ENCODE assay signal across 2 cellular contexts in the genomic region with DNA sequence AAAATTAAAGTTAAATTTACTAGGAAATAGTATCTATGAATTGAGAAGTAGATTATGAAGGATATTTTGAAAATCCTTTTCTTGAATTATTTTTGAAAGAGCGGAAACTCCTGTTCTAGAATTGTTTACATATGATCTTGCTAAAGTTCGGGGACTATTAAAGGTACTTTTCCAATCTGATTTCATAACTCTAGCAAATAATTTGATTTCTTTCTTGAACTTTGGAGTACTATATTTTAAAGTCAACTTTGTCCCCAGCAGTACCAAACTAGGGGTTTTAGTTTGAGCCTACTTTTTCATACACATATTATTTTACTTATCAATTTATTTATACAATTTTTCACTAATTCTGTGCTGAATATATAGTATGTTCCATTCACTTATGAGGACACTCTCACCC.
TF ChIP-seq lines count a peak whose summit lies in the region.

No MANE protein-coding gene starts in this region.

TF ChIP-seq in GM23338, 12 proteins besides CTCF, POLR2A, EP300 and RAD21 (continued from another document and continues in another):
- TF ChIP-seq, protein P1, sequence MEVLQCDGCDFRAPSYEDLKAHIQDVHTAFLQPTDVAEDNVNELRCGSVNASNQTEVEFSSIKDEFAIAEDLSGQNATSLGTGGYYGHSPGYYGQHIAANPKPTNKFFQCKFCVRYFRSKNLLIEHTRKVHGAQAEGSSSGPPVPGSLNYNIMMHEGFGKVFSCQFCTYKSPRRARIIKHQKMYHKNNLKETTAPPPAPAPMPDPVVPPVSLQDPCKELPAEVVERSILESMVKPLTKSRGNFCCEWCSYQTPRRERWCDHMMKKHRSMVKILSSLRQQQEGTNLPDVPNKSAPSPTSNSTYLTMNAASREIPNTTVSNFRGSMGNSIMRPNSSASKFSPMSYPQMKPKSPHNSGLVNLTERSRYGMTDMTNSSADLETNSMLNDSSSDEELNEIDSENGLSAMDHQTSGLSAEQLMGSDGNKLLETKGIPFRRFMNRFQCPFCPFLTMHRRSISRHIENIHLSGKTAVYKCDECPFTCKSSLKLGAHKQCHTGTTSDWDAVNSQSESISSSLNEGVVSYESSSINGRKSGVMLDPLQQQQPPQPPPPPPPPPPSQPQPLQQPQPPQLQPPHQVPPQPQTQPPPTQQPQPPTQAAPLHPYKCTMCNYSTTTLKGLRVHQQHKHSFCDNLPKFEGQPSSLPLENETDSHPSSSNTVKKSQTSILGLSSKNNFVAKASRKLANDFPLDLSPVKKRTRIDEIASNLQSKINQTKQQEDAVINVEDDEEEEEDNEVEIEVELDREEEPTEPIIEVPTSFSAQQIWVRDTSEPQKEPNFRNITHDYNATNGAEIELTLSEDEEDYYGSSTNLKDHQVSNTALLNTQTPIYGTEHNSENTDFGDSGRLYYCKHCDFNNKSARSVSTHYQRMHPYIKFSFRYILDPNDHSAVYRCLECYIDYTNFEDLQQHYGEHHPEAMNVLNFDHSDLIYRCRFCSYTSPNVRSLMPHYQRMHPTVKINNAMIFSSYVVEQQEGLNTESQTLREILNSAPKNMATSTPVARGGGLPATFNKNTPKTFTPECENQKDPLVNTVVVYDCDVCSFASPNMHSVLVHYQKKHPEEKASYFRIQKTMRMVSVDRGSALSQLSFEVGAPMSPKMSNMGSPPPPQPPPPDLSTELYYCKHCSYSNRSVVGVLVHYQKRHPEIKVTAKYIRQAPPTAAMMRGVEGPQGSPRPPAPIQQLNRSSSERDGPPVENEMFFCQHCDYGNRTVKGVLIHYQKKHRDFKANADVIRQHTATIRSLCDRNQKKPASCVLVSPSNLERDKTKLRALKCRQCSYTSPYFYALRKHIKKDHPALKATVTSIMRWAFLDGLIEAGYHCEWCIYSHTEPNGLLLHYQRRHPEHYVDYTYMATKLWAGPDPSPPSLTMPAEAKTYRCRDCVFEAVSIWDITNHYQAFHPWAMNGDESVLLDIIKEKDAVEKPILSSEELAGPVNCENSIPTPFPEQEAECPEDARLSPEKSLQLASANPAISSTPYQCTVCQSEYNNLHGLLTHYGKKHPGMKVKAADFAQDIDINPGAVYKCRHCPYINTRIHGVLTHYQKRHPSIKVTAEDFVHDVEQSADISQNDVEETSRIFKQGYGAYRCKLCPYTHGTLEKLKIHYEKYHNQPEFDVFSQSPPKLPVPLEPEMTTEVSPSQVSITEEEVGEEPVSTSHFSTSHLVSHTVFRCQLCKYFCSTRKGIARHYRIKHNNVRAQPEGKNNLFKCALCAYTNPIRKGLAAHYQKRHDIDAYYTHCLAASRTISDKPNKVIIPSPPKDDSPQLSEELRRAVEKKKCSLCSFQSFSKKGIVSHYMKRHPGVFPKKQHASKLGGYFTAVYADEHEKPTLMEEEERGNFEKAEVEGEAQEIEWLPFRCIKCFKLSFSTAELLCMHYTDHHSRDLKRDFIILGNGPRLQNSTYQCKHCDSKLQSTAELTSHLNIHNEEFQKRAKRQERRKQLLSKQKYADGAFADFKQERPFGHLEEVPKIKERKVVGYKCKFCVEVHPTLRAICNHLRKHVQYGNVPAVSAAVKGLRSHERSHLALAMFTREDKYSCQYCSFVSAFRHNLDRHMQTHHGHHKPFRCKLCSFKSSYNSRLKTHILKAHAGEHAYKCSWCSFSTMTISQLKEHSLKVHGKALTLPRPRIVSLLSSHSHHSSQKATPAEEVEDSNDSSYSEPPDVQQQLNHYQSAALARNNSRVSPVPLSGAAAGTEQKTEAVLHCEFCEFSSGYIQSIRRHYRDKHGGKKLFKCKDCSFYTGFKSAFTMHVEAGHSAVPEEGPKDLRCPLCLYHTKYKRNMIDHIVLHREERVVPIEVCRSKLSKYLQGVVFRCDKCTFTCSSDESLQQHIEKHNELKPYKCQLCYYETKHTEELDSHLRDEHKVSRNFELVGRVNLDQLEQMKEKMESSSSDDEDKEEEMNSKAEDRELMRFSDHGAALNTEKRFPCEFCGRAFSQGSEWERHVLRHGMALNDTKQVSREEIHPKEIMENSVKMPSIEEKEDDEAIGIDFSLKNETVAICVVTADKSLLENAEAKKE (CRISPR knock-in tag; IDR thresholded peaks at IDR 0.05): no peak
- TF ChIP-seq, protein P2, sequence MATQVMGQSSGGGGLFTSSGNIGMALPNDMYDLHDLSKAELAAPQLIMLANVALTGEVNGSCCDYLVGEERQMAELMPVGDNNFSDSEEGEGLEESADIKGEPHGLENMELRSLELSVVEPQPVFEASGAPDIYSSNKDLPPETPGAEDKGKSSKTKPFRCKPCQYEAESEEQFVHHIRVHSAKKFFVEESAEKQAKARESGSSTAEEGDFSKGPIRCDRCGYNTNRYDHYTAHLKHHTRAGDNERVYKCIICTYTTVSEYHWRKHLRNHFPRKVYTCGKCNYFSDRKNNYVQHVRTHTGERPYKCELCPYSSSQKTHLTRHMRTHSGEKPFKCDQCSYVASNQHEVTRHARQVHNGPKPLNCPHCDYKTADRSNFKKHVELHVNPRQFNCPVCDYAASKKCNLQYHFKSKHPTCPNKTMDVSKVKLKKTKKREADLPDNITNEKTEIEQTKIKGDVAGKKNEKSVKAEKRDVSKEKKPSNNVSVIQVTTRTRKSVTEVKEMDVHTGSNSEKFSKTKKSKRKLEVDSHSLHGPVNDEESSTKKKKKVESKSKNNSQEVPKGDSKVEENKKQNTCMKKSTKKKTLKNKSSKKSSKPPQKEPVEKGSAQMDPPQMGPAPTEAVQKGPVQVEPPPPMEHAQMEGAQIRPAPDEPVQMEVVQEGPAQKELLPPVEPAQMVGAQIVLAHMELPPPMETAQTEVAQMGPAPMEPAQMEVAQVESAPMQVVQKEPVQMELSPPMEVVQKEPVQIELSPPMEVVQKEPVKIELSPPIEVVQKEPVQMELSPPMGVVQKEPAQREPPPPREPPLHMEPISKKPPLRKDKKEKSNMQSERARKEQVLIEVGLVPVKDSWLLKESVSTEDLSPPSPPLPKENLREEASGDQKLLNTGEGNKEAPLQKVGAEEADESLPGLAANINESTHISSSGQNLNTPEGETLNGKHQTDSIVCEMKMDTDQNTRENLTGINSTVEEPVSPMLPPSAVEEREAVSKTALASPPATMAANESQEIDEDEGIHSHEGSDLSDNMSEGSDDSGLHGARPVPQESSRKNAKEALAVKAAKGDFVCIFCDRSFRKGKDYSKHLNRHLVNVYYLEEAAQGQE (IDR thresholded peaks at IDR 0.05; ENCODE audit: unreplicated experiment): no peak
- TF ChIP-seq STAT1 (IDR thresholded peaks at IDR 0.05; ENCODE audit: unreplicated experiment) (no peak), CREB1 (CRISPR knock-in tag; IDR thresholded peaks at IDR 0.05; ENCODE audit: low read depth) (no peak), EZH2phosphoT487 (IDR thresholded peaks at IDR 0.05; ENCODE audit: unreplicated experiment) (no peak), JUNB (IDR thresholded peaks at IDR 0.05; ENCODE audit: unreplicated experiment) (no peak), POLR2AphosphoS5 (IDR thresholded peaks at IDR 0.05; ENCODE audit: low read depth) (no peak), EZH2 (IDR thresholded peaks at IDR 0.05; ENCODE audit: low read depth, unreplicated experiment) (no peak), NANOG (IDR thresholded peaks at IDR 0.05; ENCODE audit: borderline replicate concordance) (no peak)
- TF ChIP-seq, protein P3, sequence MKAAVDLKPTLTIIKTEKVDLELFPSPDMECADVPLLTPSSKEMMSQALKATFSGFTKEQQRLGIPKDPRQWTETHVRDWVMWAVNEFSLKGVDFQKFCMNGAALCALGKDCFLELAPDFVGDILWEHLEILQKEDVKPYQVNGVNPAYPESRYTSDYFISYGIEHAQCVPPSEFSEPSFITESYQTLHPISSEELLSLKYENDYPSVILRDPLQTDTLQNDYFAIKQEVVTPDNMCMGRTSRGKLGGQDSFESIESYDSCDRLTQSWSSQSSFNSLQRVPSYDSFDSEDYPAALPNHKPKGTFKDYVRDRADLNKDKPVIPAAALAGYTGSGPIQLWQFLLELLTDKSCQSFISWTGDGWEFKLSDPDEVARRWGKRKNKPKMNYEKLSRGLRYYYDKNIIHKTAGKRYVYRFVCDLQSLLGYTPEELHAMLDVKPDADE (IDR thresholded peaks at IDR 0.05): no peak

TF ChIP-seq in WTC11, 78 proteins besides CTCF, POLR2A, EP300 and RAD21 (continued from another document):
- TF ChIP-seq, protein P4, sequence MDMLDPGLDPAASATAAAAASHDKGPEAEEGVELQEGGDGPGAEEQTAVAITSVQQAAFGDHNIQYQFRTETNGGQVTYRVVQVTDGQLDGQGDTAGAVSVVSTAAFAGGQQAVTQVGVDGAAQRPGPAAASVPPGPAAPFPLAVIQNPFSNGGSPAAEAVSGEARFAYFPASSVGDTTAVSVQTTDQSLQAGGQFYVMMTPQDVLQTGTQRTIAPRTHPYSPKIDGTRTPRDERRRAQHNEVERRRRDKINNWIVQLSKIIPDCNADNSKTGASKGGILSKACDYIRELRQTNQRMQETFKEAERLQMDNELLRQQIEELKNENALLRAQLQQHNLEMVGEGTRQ (CRISPR knock-in tag; IDR thresholded peaks at IDR 0.05): no peak
- TF ChIP-seq, protein P5, sequence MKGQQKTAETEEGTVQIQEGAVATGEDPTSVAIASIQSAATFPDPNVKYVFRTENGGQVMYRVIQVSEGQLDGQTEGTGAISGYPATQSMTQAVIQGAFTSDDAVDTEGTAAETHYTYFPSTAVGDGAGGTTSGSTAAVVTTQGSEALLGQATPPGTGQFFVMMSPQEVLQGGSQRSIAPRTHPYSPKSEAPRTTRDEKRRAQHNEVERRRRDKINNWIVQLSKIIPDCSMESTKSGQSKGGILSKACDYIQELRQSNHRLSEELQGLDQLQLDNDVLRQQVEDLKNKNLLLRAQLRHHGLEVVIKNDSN (CRISPR knock-in tag; IDR thresholded peaks at IDR 0.05): no peak
- no peak for TF ChIP-seq TEAD4 (CRISPR knock-in tag; IDR thresholded peaks at IDR 0.05)
- TF ChIP-seq, protein P6, sequence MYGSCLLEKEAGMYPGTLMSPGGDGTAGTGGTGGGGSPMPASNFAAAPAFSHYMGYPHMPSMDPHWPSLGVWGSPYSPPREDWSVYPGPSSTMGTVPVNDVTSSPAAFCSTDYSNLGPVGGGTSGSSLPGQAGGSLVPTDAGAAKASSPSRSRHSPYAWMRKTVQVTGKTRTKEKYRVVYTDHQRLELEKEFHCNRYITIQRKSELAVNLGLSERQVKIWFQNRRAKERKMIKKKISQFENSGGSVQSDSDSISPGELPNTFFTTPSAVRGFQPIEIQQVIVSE (CRISPR knock-in tag; IDR thresholded peaks at IDR 0.05; ENCODE audit: borderline replicate concordance): no peak
- no peak for TF ChIP-seq FOXP1 (CRISPR knock-in tag; IDR thresholded peaks at IDR 0.05; ENCODE audit: borderline replicate concordance)
- TF ChIP-seq TEAD1 (CRISPR knock-in tag; IDR thresholded peaks at IDR 0.05): no peak
- TF ChIP-seq, protein P7, sequence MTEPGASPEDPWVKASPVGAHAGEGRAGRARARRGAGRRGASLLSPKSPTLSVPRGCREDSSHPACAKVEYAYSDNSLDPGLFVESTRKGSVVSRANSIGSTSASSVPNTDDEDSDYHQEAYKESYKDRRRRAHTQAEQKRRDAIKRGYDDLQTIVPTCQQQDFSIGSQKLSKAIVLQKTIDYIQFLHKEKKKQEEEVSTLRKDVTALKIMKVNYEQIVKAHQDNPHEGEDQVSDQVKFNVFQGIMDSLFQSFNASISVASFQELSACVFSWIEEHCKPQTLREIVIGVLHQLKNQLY (CRISPR knock-in tag; IDR thresholded peaks at IDR 0.05): no peak
- TF ChIP-seq, protein P8, sequence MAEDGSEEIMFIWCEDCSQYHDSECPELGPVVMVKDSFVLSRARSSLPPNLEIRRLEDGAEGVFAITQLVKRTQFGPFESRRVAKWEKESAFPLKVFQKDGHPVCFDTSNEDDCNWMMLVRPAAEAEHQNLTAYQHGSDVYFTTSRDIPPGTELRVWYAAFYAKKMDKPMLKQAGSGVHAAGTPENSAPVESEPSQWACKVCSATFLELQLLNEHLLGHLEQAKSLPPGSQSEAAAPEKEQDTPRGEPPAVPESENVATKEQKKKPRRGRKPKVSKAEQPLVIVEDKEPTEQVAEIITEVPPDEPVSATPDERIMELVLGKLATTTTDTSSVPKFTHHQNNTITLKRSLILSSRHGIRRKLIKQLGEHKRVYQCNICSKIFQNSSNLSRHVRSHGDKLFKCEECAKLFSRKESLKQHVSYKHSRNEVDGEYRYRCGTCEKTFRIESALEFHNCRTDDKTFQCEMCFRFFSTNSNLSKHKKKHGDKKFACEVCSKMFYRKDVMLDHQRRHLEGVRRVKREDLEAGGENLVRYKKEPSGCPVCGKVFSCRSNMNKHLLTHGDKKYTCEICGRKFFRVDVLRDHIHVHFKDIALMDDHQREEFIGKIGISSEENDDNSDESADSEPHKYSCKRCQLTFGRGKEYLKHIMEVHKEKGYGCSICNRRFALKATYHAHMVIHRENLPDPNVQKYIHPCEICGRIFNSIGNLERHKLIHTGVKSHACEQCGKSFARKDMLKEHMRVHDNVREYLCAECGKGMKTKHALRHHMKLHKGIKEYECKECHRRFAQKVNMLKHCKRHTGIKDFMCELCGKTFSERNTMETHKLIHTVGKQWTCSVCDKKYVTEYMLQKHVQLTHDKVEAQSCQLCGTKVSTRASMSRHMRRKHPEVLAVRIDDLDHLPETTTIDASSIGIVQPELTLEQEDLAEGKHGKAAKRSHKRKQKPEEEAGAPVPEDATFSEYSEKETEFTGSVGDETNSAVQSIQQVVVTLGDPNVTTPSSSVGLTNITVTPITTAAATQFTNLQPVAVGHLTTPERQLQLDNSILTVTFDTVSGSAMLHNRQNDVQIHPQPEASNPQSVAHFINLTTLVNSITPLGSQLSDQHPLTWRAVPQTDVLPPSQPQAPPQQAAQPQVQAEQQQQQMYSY (CRISPR knock-in tag; IDR thresholded peaks at IDR 0.05): no peak
- TF ChIP-seq, protein P9, sequence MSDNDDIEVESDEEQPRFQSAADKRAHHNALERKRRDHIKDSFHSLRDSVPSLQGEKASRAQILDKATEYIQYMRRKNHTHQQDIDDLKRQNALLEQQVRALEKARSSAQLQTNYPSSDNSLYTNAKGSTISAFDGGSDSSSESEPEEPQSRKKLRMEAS (CRISPR knock-in tag; IDR thresholded peaks at IDR 0.05): no peak
- no peak for TF ChIP-seq NFE2L1 (CRISPR knock-in tag; IDR thresholded peaks at IDR 0.05)
- no peak for TF ChIP-seq GABPB1 (CRISPR knock-in tag; IDR thresholded peaks at IDR 0.05)
- TF ChIP-seq SMAD4 (CRISPR knock-in tag; IDR thresholded peaks at IDR 0.05): no peak
- no peak for TF ChIP-seq RELA (CRISPR knock-in tag; IDR thresholded peaks at IDR 0.05; ENCODE audit: borderline replicate concordance)
- TF ChIP-seq HMGA2 (CRISPR knock-in tag; IDR thresholded peaks at IDR 0.05): no peak
- TF ChIP-seq CREM (CRISPR knock-in tag; IDR thresholded peaks at IDR 0.05): no peak
TF ChIP-seq in WTC11: peak in this region for 0.
